ENCODE assay signal across 9 cellular contexts in genomic region chr11:88543902-88544655, GRCh38.
DNase-seq lines count a peak whose midpoint lies in the region; ATAC-seq, FAIRE-seq and TF ChIP-seq lines count a peak whose summit lies in the region.
"Had no signal": no experiment of that assay in that cellular context is flagged by ENCODE, and none has a peak within 500 bp of the region (broad histone marks: within the 10 kb centered on the region; RNA-seq: fewer than 3 reads in every experiment).

No MANE protein-coding gene starts in this region.

- 62% methylated on average over 5 of the region's 5 CpGs; no CpG with 5 or more reads in 1 of the 2 experiments for WGBS in H1 (ENCODE audit: extremely low coverage in 1 of 2, insufficient coverage in 1 of 2, insufficient read length in 1 of 2, insufficient replicate concordance in 2 of 2, low coverage in 1 of 2, low lambda C conversion rate in 2 of 2, missing lambda C conversion rate in 1 of 2), 2 experiments

- no peak overlapping the region for H3K9ac ChIP-seq in H1 (replicated peaks in 1 of 4; ENCODE audit: extremely low read depth in 1 of 4, low read depth in 3 of 4, low read length in 3 of 4)

- no peaks in the 10 kb centered on the region for H3K79me2 ChIP-seq in H1 (ENCODE audit: control insufficient read depth in 1 of 2, insufficient read depth in 2 of 2, low read length in 2 of 2)

- H2BK120ac ChIP-seq in H1 (replicated peaks; ENCODE audit: low read depth, low read length) = no peak overlapping the region

- H3K27ac ChIP-seq in H1 (ENCODE audit: low read depth, low read length) = no peak overlapping the region

- H3K14ac ChIP-seq in H1 (ENCODE audit: insufficient read length) = no peak overlapping the region

- H3K4me1 ChIP-seq in H1 (replicated peaks in 1 of 4; ENCODE audit: control insufficient read depth in 3 of 4, insufficient read depth in 4 of 4, low read length in 3 of 4) = peaks cover 0 to 3% (median 0%) of the 10 kb centered on the region in 4 experiments; a peak in 2 of 7 replicates

- H3K36me3 ChIP-seq in H1 (ENCODE audit: control insufficient read depth in 2 of 4, insufficient read depth in 4 of 4, low read length in 3 of 4) = no peaks in the 10 kb centered on the region

- no peak overlapping the region for H3K23ac ChIP-seq in H1 (ENCODE audit: insufficient read length)

- CTCF ChIA-PET in activated CD8-positive, alpha-beta T cell treated with anti-CD3 and anti-CD28 coated beads, Interleukin-2, amount 10 ng/mL, durations not matched to agents 7 days and 5 days (lab: Charles Lee) = interaction anchor here (0.5 to 4.5 kb wide), 27 partner anchors 8 to 531 kb away, joined by 3 to 58 read pairs (median 4); no protein-coding TSS in a partner anchor
- CTCF ChIA-PET in H1 (lab: Charles Lee; ENCODE audit: partially characterized antibody) = interaction anchor here (0.5 to 4.1 kb wide), 26 partner anchors 9 to 799 kb away, joined by 3 to 32 read pairs (median 4); no protein-coding TSS in a partner anchor

- H3K4me3 Mint-ChIP-seq in activated CD8-positive, alpha-beta T cell treated with anti-CD3 and anti-CD28 coated beads, Interleukin-2, amount 10 ng/mL, durations not matched to agents 7 days and 5 days = no peak overlapping the region

- no peak overlapping the region for H2BK12ac ChIP-seq in H1 (ENCODE audit: low read depth, low read length)

- H4K20me1 ChIP-seq in H1 (replicated peaks in 1 of 2; ENCODE audit: control insufficient read depth in 1 of 2, insufficient read depth in 2 of 2, low read length in 2 of 2) = no peaks in the 10 kb centered on the region

- no peak overlapping the region for H3K56ac ChIP-seq in H1 (replicated peaks; ENCODE audit: insufficient read length, low read depth, low read length)

- FAIRE-seq in GM19239 (lab: Jason Lieb, UNC) (peak; percentile 97), H1 (lab: Jason Lieb, UNC) (peak; percentile 98)
- FAIRE-seq: colon had no signal

- TF ChIP-seq CTCF in H1 (IDR thresholded peaks at IDR 0.05; ENCODE audit: control extremely low read depth in 1 of 3, insufficient read depth in 1 of 3, low read depth in 1 of 3, low read length in 3 of 3) = peak; percentile 78 to 99 (median 98)

- no peak overlapping the region for H3K18ac ChIP-seq in H1 (ENCODE audit: extremely low read depth, low read length)

- no peak overlapping the region for H2BK20ac ChIP-seq in H1 (ENCODE audit: low read length)

- H2BK15ac ChIP-seq in H1 (ENCODE audit: low read length) = no peak overlapping the region

- no peaks in the 10 kb centered on the region for H3K79me1 ChIP-seq in H1 (ENCODE audit: low read depth, low read length)

- H3K27me3 Mint-ChIP-seq in activated CD8-positive, alpha-beta T cell treated with anti-CD3 and anti-CD28 coated beads, Interleukin-2, amount 10 ng/mL, durations not matched to agents 7 days and 5 days (ENCODE audit: low read depth) = peaks cover 4% of the 10 kb centered on the region

- no peaks in the 10 kb centered on the region for H3K36me3 Mint-ChIP-seq in activated CD8-positive, alpha-beta T cell treated with anti-CD3 and anti-CD28 coated beads, Interleukin-2, amount 10 ng/mL, durations not matched to agents 7 days and 5 days (ENCODE audit: low read depth)

- no peaks in the 10 kb centered on the region for H3K23me2 ChIP-seq in H1 (ENCODE audit: low read depth, low read length)

- H4K8ac ChIP-seq in H1 (ENCODE audit: extremely low read depth, insufficient read depth, low read length) = no peak overlapping the region

- DNase-seq in CD1c-positive myeloid dendritic cell (ENCODE audit: extremely low spot score) (peak; percentile 85), GM19239 (ENCODE audit: insufficient read length, low spot score) (peak; percentile 47), NCI-H82 treated with DMSO at 0.1 percent for 48 hours (lab: John Stamatoyannopoulos, UW; ENCODE audit: unreplicated experiment) (peak; percentile 44), H1 (ENCODE audit: low read depth in 1 of 2, low spot score in 2 of 2) (peak; percentile 63 to 86), midbrain (lab: John Stamatoyannopoulos, UW) (peak; percentile 87)
- peak; percentile 89 for DNase-seq in activated CD8-positive, alpha-beta T cell treated with anti-CD3 and anti-CD28 coated beads, Interleukin-2, amount 10 ng/mL, durations not matched to agents 7 days and 5 days
- DNase-seq in stimulated activated CD8-positive, alpha-beta memory T cell treated with anti-CD3 and anti-CD28 coated beads, Interleukin-4, amount 100 ng/mL, for 4 hours (ENCODE audit: low read depth in 2 of 2, low spot score in 1 of 2) = peak; percentile 35 to 56

- H3K4me3 ChIP-seq in H1 (ENCODE audit: extremely low read depth in 1 of 4, insufficient read depth in 2 of 4, low read depth in 3 of 4, low read length in 4 of 4) = no peak overlapping the region

- peaks cover 7% of the 10 kb centered on the region for H3K4me1 Mint-ChIP-seq in activated CD8-positive, alpha-beta T cell treated with anti-CD3 and anti-CD28 coated beads, Interleukin-2, amount 10 ng/mL, durations not matched to agents 7 days and 5 days (ENCODE audit: low read depth)

- H3K4me2 ChIP-seq in H1 (ENCODE audit: insufficient read depth in 1 of 2, low read depth in 2 of 2, low read length in 2 of 2) = no peak overlapping the region

- no peaks in the 10 kb centered on the region for H3K9me3 ChIP-seq in H1 (ENCODE audit: insufficient read depth in 2 of 2, low read depth in 1 of 2, low read length in 1 of 2)

- no peak overlapping the region for H3K4ac ChIP-seq in H1 (replicated peaks; ENCODE audit: insufficient read length, low read depth, low read length)

- H2AK5ac ChIP-seq in H1 (ENCODE audit: low read depth, low read length) = no peak overlapping the region

- POLR2A ChIA-PET in activated CD8-positive, alpha-beta T cell treated with anti-CD3 and anti-CD28 coated beads, Interleukin-2, amount 10 ng/mL, durations not matched to agents 7 days and 5 days (lab: Charles Lee) = no interaction called here
- POLR2A ChIA-PET in H1 (lab: Charles Lee; ENCODE audit: partially characterized antibody) = interaction anchor here (0.9 kb wide), 1 partner anchor 236 kb away, joined by 4 read pairs; no protein-coding TSS in a partner anchor

- H4K91ac ChIP-seq in H1 (replicated peaks; ENCODE audit: insufficient read length, low read length) = no peak overlapping the region

- peak overlapping the region; percentile 99 for H2AFZ ChIP-seq in H1 (ENCODE audit: low read length)

- TF ChIP-seq EP300 in H1 (IDR thresholded peaks at IDR 0.05; ENCODE audit: borderline replicate concordance in 1 of 2, low read depth in 2 of 2, low read length in 2 of 2) = no peak

- TF ChIP-seq POLR2A in H1 (IDR thresholded peaks at IDR 0.05; ENCODE audit: control extremely low read depth in 1 of 2, low read depth in 2 of 2, low read length in 2 of 2) = no peak

- no peak overlapping the region for H4K5ac ChIP-seq in H1 (ENCODE audit: insufficient read length, low read depth, low read length)

- no peak overlapping the region for H2BK5ac ChIP-seq in H1 (ENCODE audit: low read depth, low read length)

- TF ChIP-seq RAD21 in H1 (IDR thresholded peaks at IDR 0.05 in 1 of 2, conservative IDR thresholded peaks at IDR 0.05 in 1 of 2; ENCODE audit: low read depth in 2 of 2, low read length in 2 of 2) = peak; percentile 100

- peak; percentile 99 for ATAC-seq in HG03354 (IDR thresholded peaks at IDR 0.05; ENCODE audit: poor library complexity, severe bottlenecking, unreplicated experiment)
- ATAC-seq in activated CD8-positive, alpha-beta T cell treated with anti-CD3 and anti-CD28 coated beads, Interleukin-2, amount 10 ng/mL, durations not matched to agents 7 days and 5 days = peak; percentile 100

- no peaks in the 10 kb centered on the region for H3K27me3 ChIP-seq in H1 (replicated peaks in 1 of 4; ENCODE audit: control insufficient read depth in 3 of 4, extremely low read depth in 1 of 4, insufficient read depth in 3 of 4, low read length in 3 of 4)

- peak overlapping the region; percentile 1 for H3K27ac Mint-ChIP-seq in activated CD8-positive, alpha-beta T cell treated with anti-CD3 and anti-CD28 coated beads, Interleukin-2, amount 10 ng/mL, durations not matched to agents 7 days and 5 days

- no peaks in the 10 kb centered on the region for H3K9me3 Mint-ChIP-seq in activated CD8-positive, alpha-beta T cell treated with anti-CD3 and anti-CD28 coated beads, Interleukin-2, amount 10 ng/mL, durations not matched to agents 7 days and 5 days (ENCODE audit: insufficient read depth)

TF ChIP-seq in H1, 55 proteins besides CTCF, POLR2A, EP300 and RAD21:
- TF ChIP-seq SP1 (IDR thresholded peaks at IDR 0.05; ENCODE audit: low read depth, low read length) = no peak
- peak; percentile 17; the same call in 1 of the 2 replicates for TF ChIP-seq ATF3 (IDR thresholded peaks at IDR 0.05; ENCODE audit: insufficient read depth, low read depth, low read length)
- no peak for TF ChIP-seq FOSL1 (IDR thresholded peaks at IDR 0.05; ENCODE audit: insufficient read depth, low read depth, low read length)
- TF ChIP-seq GTF2F1 (IDR thresholded peaks at IDR 0.05; ENCODE audit: borderline replicate concordance, low read depth, low read length) = no peak
